Comparison of ENCODE assay signal across 8 cellular contexts in the genomic region with DNA sequence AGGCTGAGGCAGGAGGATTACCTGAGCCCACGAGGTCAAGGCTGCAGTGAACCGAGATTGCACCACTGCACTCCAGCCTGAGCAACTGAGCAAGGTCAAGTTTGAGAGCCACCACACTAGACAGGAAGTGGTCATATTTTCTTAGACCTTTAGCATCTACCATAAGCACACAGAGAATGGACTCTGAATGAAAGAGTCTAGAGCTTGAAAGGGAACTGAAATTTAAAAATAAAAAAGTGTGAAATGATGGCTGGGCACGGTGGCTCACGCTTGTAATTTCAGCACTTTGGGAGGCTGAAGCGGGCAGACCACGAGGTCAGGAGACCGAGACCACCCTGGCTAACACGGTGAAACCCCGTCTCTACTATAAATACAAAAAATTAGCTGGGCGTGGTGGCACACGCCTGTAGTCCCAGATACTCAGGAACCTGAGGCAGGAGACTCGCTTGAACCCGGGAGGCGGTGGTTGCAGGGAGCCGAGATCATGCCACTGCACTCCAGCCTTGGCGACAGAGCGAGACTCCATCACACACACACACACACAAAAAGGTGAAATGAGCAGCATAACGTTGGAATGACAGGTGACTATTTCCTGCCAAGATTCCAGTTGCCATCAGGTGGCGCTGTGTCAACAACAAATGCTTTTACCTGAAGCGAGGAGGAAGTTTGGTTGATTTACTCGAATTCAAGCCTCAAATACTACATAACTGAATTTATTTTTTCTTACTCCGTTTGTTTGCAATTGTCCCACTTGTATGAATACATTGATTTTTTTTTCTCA. TPM values are rescaled to one million over a fixed set of nuclear protein-coding genes. Genes with fewer than 3 reads are reported as not detected.
DNase-seq lines count a peak whose midpoint lies in the region; ATAC-seq and TF ChIP-seq lines count a peak whose summit lies in the region.

No MANE protein-coding gene starts in this region.

- H3K4me1 ChIP-seq in ascending aorta (peaks cover 0 to 2% of the 10 kb centered on the region in 2 donors), hepatocyte (ENCODE audit: insufficient read depth) (no peaks in the 10 kb centered on the region)

- H3K27me3 Mint-ChIP-seq in HFFc6 (ENCODE audit: insufficient read depth) = peaks cover 2% of the 10 kb centered on the region; the same call in 1 of the 2 replicates

- H3K4me1 Mint-ChIP-seq in HFFc6 (ENCODE audit: low read depth) = peaks cover 16% of the 10 kb centered on the region

- H3K27ac ChIP-seq in ascending aorta (peak overlapping the region; percentile 9 to 36), hepatocyte (no peak overlapping the region)

- H3K36me3 ChIP-seq in ascending aorta = no peaks in the 10 kb centered on the region
- no peaks in the 10 kb centered on the region for H3K36me3 ChIP-seq in hepatocyte (replicated peaks; ENCODE audit: insufficient read depth, low read depth)

- no peaks in the 10 kb centered on the region for H3K9me2 ChIP-seq in hepatocyte (replicated peaks; ENCODE audit: insufficient read depth)

- H4K20me1 ChIP-seq in hepatocyte (ENCODE audit: insufficient read depth, poor library complexity, severe bottlenecking) = no peaks in the 10 kb centered on the region

- H3K36me3 Mint-ChIP-seq in HFFc6 (ENCODE audit: low read depth) = no peaks in the 10 kb centered on the region

- H3K4me3 Mint-ChIP-seq in HFFc6 = peak overlapping the region; percentile 75

- no peaks in the 10 kb centered on the region for H3K79me2 ChIP-seq in hepatocyte

- H3K27me3 ChIP-seq in ascending aorta (no peaks in the 10 kb centered on the region), hepatocyte (no peaks in the 10 kb centered on the region)

- no peak overlapping the region for H2AFZ ChIP-seq in hepatocyte

- H3K27ac Mint-ChIP-seq in HFFc6 = peak overlapping the region; percentile 42

- intact Hi-C loops in ascending aorta (cut with DNase I) (loop anchor here (2.0 to 10.0 kb wide), 3 partner anchors 31 to 503 kb away; a partner anchor contains a TSS), sciatic nerve (cut with DNase I) (loop anchor here (10.0 kb wide), 1 partner anchor 223 kb away; a partner anchor contains a TSS)

- H3K4me3 ChIP-seq in ascending aorta = peak overlapping the region; percentile 37 to 38
- no peak overlapping the region for H3K4me3 ChIP-seq in hepatocyte

- H3K9me3 ChIP-seq in ascending aorta (no peaks in the 10 kb centered on the region), hepatocyte (ENCODE audit: low read depth) (no peaks in the 10 kb centered on the region)

- H3K4me2 ChIP-seq in hepatocyte = peak overlapping the region; percentile 71

- TF ChIP-seq CTCF in GM12872 (IDR thresholded peaks at IDR 0.05; ENCODE audit: insufficient read depth, low read depth, low read length) = peak; percentile 88
- TF ChIP-seq CTCF in HFFc6 (IDR thresholded peaks at IDR 0.05) = peak; percentile 92
- TF ChIP-seq CTCF in ascending aorta (IDR thresholded peaks at IDR 0.05) = peak; percentile 72 to 78 (median 78)
- TF ChIP-seq CTCF in hepatocyte (IDR thresholded peaks at IDR 0.05; ENCODE audit: poor library complexity) = peak; percentile 87

- WGBS in hepatocyte (ENCODE audit: low lambda C conversion rate, missing lambda C conversion rate) = 41% methylated on average over 22 of the region's 22 CpGs

- DNase-seq in HFFc6 (peak; percentile 48), NAMALWA (ENCODE audit: low spot score) (peak; percentile 87), T-helper 2 cell (peak; percentile 28 to 89 (median 64)), ascending aorta (ENCODE audit: low spot score in 2 of 2) (peak in 1 of 2 donors; percentile 86), hepatocyte (ENCODE audit: low spot score) (peak; percentile 86), sciatic nerve (ENCODE audit: low spot score) (peak; percentile 88), OCI-M2 (lab: John Stamatoyannopoulos, UW; ENCODE audit: unreplicated experiment) (no peak)

- peak; percentile 67 for ATAC-seq in sciatic nerve

- no peaks in the 10 kb centered on the region for H3K9me3 Mint-ChIP-seq in HFFc6

RNA-seq across cellular contexts. Expression of a gene that starts 21.3 kb away (rescaled TPM):
- 10 to 100 TPM; 42.2 to 46.0 (median 43.5) TPM for total RNA-seq in HFFc6 (2021; fragmentation: NEBNext Ultra II Directional; extraction: Animal tissue kit (Norgen Biotek cat#: 25700))
- total RNA-seq in ascending aorta = 37.1 TPM
- 121 and 141 TPM in 2 replicates for total RNA-seq in hepatocyte
- polyA plus RNA-seq in hepatocyte = 72.6 and 102 TPM in 2 replicates
- total RNA-seq in sciatic nerve = 56.4 TPM

RNA-seq across cellular contexts. Expression of a gene that starts 30.4 kb away (rescaled TPM):
- 1 to 10 TPM; 7.4 to 9.8 (median 8.1) TPM for total RNA-seq in HFFc6 (2021; fragmentation: NEBNext Ultra II Directional; extraction: Animal tissue kit (Norgen Biotek cat#: 25700))
- total RNA-seq in ascending aorta (28.3 TPM), hepatocyte (25.6 and 38.9 TPM in 2 replicates), sciatic nerve (24.6 TPM)
- polyA plus RNA-seq in hepatocyte = 20.9 and 30.1 TPM in 2 replicates
